Comparison of ENCODE assay signal across 16 cellular contexts in genomic region chr20:17862171-17862570, GRCh38.
"Had no signal": no experiment of that assay in that cellular context is flagged by ENCODE, and none has a peak within 500 bp of the region (broad histone marks: within the 10 kb centered on the region; RNA-seq: fewer than 3 reads in every experiment).

No MANE protein-coding gene starts in this region.

- ATAC-seq: effector memory CD8-positive, alpha-beta T cell; gastroesophageal sphincter; naive thymus-derived CD4-positive, alpha-beta T cell; psoas muscle; sciatic nerve had no signal

- H3K27ac Mint-ChIP-seq: dendritic cell treated with granulocyte-macrophage colony-stimulating factor and Interleukin-4, amounts not matched to agents 40 ng/mL and 50 ng/mL, for 4 days; effector memory CD8-positive, alpha-beta T cell; naive thymus-derived CD4-positive, alpha-beta T cell; type B pancreatic cell had no signal

- DNase-seq: effector memory CD8-positive, alpha-beta T cell; esophagus squamous epithelium; foreskin fibroblast; mesendoderm; naive thymus-derived CD4-positive, alpha-beta T cell; psoas muscle; retina; stimulated activated CD4-positive, alpha-beta T cell treated with anti-CD3 and anti-CD28 coated beads, Interleukin-15, amount 100 ng/mL, for 24 hours; stimulated activated CD4-positive, alpha-beta T cell treated with anti-CD3 and anti-CD28 coated beads, Interleukin-1b, Interleukin-23, amount 100 ng/mL, for 48 hours; stimulated activated CD4-positive, alpha-beta T cell treated with anti-CD3 and anti-CD28 coated beads, Interleukin-4, amount 100 ng/mL, for 24 hours; stimulated activated naive CD4-positive, alpha-beta T cell; uterus had no signal

- H3K4me3 Mint-ChIP-seq: dendritic cell treated with granulocyte-macrophage colony-stimulating factor and Interleukin-4, amounts not matched to agents 40 ng/mL and 50 ng/mL, for 4 days; effector memory CD8-positive, alpha-beta T cell; naive thymus-derived CD4-positive, alpha-beta T cell; type B pancreatic cell had no signal

- H3K36me3 Mint-ChIP-seq: naive thymus-derived CD4-positive, alpha-beta T cell; type B pancreatic cell had no signal

- H3K9me3 Mint-ChIP-seq: dendritic cell treated with granulocyte-macrophage colony-stimulating factor and Interleukin-4, amounts not matched to agents 40 ng/mL and 50 ng/mL, for 4 days; effector memory CD8-positive, alpha-beta T cell; naive thymus-derived CD4-positive, alpha-beta T cell; type B pancreatic cell had no signal
